Comparison of ENCODE assay signal across 9 cellular contexts in genomic region chr1:89310505-89310904, GRCh38. TPM values are rescaled to one million over a fixed set of nuclear protein-coding genes. Genes with fewer than 3 reads are reported as not detected.
A peak's percentile ranks its signal among the peaks of the same experiment; 100 is the strongest.
DNase-seq lines count a peak whose midpoint lies in the region; ATAC-seq and TF ChIP-seq lines count a peak whose summit lies in the region.
"Had no signal": no experiment of that assay in that cellular context is flagged by ENCODE, and none has a peak within 500 bp of the region (broad histone marks: within the 10 kb centered on the region; RNA-seq: fewer than 3 reads in every experiment).

No MANE protein-coding gene starts in this region.

- H3K4me3 Mint-ChIP-seq in mesothelial cell of epicardium = no peak overlapping the region

- H3K36me3 Mint-ChIP-seq in mesothelial cell of epicardium = no peaks in the 10 kb centered on the region

- intact Hi-C loops in transverse colon (cut with DNase I; ENCODE audit: low total_unique reads) = no loop called here

- no peak for TF ChIP-seq CTCF in fibroblast of villous mesenchyme (IDR thresholded peaks at IDR 0.05; ENCODE audit: insufficient read depth, low read depth, low read length)
- TF ChIP-seq CTCF in transverse colon (IDR thresholded peaks at IDR 0.05) = no peak
- TF ChIP-seq CTCF in WERI-Rb-1 (IDR thresholded peaks at IDR 0.05; ENCODE audit: low read depth, low read length) = no peak
- no peak for TF ChIP-seq CTCF in mesothelial cell of epicardium (IDR thresholded peaks at IDR 0.05; ENCODE audit: unreplicated experiment)

- in situ Hi-C loops in transverse colon (cut with MboI; ENCODE audit: low pct_ligation_motif_present in 1 of 4, low pct_unique_long_range_greater_than_20kb in 1 of 4, low sequenced_read_pairs in 3 of 4) = no loop called here

- H3K4me3 ChIP-seq in fibroblast of villous mesenchyme (ENCODE audit: low read depth, low read length) (no peak overlapping the region), transverse colon (peak overlapping the region in 1 of 4 donors; percentile 18), WERI-Rb-1 (ENCODE audit: low read depth, low read length) (no peak overlapping the region)

- H3K36me3 ChIP-seq in transverse colon = no peaks in the 10 kb centered on the region
- no peaks in the 10 kb centered on the region for H3K36me3 ChIP-seq in WERI-Rb-1

- H3K27ac Mint-ChIP-seq in mesothelial cell of epicardium = no peak overlapping the region

- H3K4me1 Mint-ChIP-seq in mesothelial cell of epicardium = peaks cover 4% of the 10 kb centered on the region

- DNase-seq in OCI-M1 (lab: John Stamatoyannopoulos, UW) = peak; percentile 81
- peak; percentile 54 for DNase-seq in fibroblast of villous mesenchyme (ENCODE audit: low read depth)
- DNase-seq in transverse colon = no peak
- no peak for DNase-seq in WERI-Rb-1
- no peak for DNase-seq in mesothelial cell of epicardium (ENCODE audit: low spot score in 2 of 2, unreplicated experiment in 2 of 2)
- no peak for DNase-seq in NCI-H1694 (lab: John Stamatoyannopoulos, UW)

- ATAC-seq in GM18499 (IDR thresholded peaks at IDR 0.05; ENCODE audit: insufficient read depth, unreplicated experiment) (peak; percentile 77), GM21825 (IDR thresholded peaks at IDR 0.05; ENCODE audit: unreplicated experiment) (peak; percentile 88)

- H3K9me3 ChIP-seq in transverse colon (no peaks in the 10 kb centered on the region), WERI-Rb-1 (ENCODE audit: severe bottlenecking) (no peaks in the 10 kb centered on the region)

- peaks cover 5% of the 10 kb centered on the region for H3K9me3 Mint-ChIP-seq in mesothelial cell of epicardium

- TF ChIP-seq EP300 in transverse colon (IDR thresholded peaks at IDR 0.05; ENCODE audit: low read depth) = no peak

- TF ChIP-seq POLR2A in transverse colon (IDR thresholded peaks at IDR 0.05) = no peak

- H3K27me3 ChIP-seq in transverse colon (no peaks in the 10 kb centered on the region), WERI-Rb-1 (ENCODE audit: insufficient read depth, low read depth, severe bottlenecking) (peaks cover 26% of the 10 kb centered on the region)

- H3K4me1 ChIP-seq in transverse colon = peaks cover 0 to 25% (median 13%) of the 10 kb centered on the region in 4 donors

- H3K27me3 Mint-ChIP-seq in mesothelial cell of epicardium (ENCODE audit: low read depth) = no peaks in the 10 kb centered on the region

- WGBS in transverse colon (ENCODE audit: low coverage in 1 of 2), 2 donors = 27 to 29% methylated on average over 1 of the region's 1 CpG

- H3K27ac ChIP-seq in transverse colon (peak overlapping the region; percentile 47 to 70 (median 52)), WERI-Rb-1 (no peak overlapping the region)

RNA-seq across cellular contexts. Expression of gene GBP5, which starts 37.8 kb away (rescaled TPM):
- total RNA-seq in fibroblast of villous mesenchyme (under 0.01 and 0.32 TPM in 2 replicates), transverse colon (1 to 10 TPM in 2 of 4 donors, not detected in 2; 1.5 to 7.3 TPM), mesothelial cell of epicardium (not detected in 3 replicates)

RNA-seq across cellular contexts. Expression of gene GBP6, which starts 53.4 kb away (rescaled TPM):
- total RNA-seq in fibroblast of villous mesenchyme = under 0.01 TPM in 1 of 2 replicates, not detected in the other
- total RNA-seq in transverse colon = not detected
- total RNA-seq in mesothelial cell of epicardium = 0.07 to 0.13 TPM (median 0.09 TPM) in 3 replicates
- total RNA-seq: lung microvascular endothelial cell had no signal

Comparison
In these comparisons a context has a peak if more than half of its experiments do, and no peak if none do; other contexts are left out.
1. DNase-seq: peak in OCI-M1 (single experiment) and fibroblast of villous mesenchyme (single experiment); none in transverse colon (single experiment), WERI-Rb-1 (single experiment), mesothelial cell of epicardium (0 of 2) and NCI-H1694 (single experiment).